Comparison of ENCODE assay signal across 12 cellular contexts in the genomic region with DNA sequence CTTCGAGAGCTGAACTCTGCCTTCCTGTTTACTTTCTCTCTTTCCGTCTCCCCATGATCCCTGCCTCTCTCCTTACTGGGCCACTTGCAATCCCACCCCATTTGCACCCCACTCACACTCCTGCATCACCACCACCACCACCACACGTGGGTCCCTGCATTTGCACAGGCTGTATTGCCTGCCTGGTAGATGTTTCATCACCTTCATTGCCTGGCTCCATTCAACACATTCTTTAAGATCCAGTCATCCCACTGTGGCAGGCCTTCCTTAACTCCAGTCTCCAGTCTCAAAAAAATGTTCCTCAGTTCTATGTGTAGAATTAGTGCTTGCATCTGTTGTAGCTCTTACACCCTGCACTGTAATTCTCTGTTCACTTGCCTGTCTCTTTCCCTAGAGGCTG. TPM values are rescaled to one million over a fixed set of nuclear protein-coding genes. Genes with fewer than 3 reads are reported as not detected.
A peak's percentile ranks its signal among the peaks of the same experiment; 100 is the strongest.
DNase-seq lines count a peak whose midpoint lies in the region; ATAC-seq and TF ChIP-seq lines count a peak whose summit lies in the region.
"Had no signal": no experiment of that assay in that cellular context is flagged by ENCODE, and none has a peak within 500 bp of the region (broad histone marks: within the 10 kb centered on the region; RNA-seq: fewer than 3 reads in every experiment).

No MANE protein-coding gene starts in this region.

- H3K18ac ChIP-seq in IMR-90 (ENCODE audit: low read depth, low read length) (no peak overlapping the region), mesendoderm (ENCODE audit: low read length) (no peak overlapping the region)

- no peak overlapping the region for H4K8ac ChIP-seq in IMR-90 (ENCODE audit: low read depth in 2 of 2, low read length in 2 of 2)
- H4K8ac ChIP-seq in mesendoderm (ENCODE audit: low read depth, low read length): no peak overlapping the region

- H3K79me1 ChIP-seq in IMR-90 (ENCODE audit: low read depth in 1 of 2, low read length in 2 of 2): no peaks in the 10 kb centered on the region
- no peaks in the 10 kb centered on the region for H3K79me1 ChIP-seq in mesendoderm (ENCODE audit: low read length)

- BruUV-seq in IMR-90 (replicated peaks; lab: Mats Ljungman, UMichigan): no TSS peak

- H3K36me3 Mint-ChIP-seq in type B pancreatic cell: no peaks in the 10 kb centered on the region

- TF ChIP-seq POLR2A in IMR-90 (IDR thresholded peaks at IDR 0.05; ENCODE audit: low read depth, low read length): no peak
- TF ChIP-seq POLR2A in uterus (IDR thresholded peaks at IDR 0.05): no peak

- DNase-seq in AG08396 (ENCODE audit: low spot score) (peak; percentile 76), IMR-90 (peak; percentile 87), cardiac fibroblast (ENCODE audit: low read depth in 2 of 2) (peak; percentile 82 to 89), mesendoderm (peak; percentile 78), tibial artery (no peak), hypothalamus (lab: John Stamatoyannopoulos, UW) (no peak), type B pancreatic cell (ENCODE audit: extremely low spot score, unreplicated experiment) (no peak), uterus (no peak)
- DNase-seq: C1 segment of cervical spinal cord; central memory CD4-positive, alpha-beta T cell; lower lobe of right lung; stimulated activated CD4-positive, alpha-beta T cell treated with anti-CD3 and anti-CD28 coated beads, Interleukin-4, amount 100 ng/mL, for 4 hours had no signal

- no peak overlapping the region for H3K27ac ChIP-seq in IMR-90 (ENCODE audit: insufficient read depth, low read length)
- H3K27ac ChIP-seq in mesendoderm (ENCODE audit: low read depth, low read length): no peak overlapping the region
- H3K27ac ChIP-seq in tibial artery: no peak overlapping the region
- no peak overlapping the region for H3K27ac ChIP-seq in uterus
- H3K27ac ChIP-seq: lower lobe of right lung had no signal

- H2BK5ac ChIP-seq in IMR-90 (ENCODE audit: low read depth, low read length, poor library complexity, severe bottlenecking): no peak overlapping the region
- H2BK5ac ChIP-seq in mesendoderm (ENCODE audit: low read length): no peak overlapping the region

- no peak for TF ChIP-seq CTCF in IMR-90 (conservative IDR thresholded peaks at IDR 0.05; ENCODE audit: low read depth, low read length)
- TF ChIP-seq CTCF in cardiac fibroblast (IDR thresholded peaks at IDR 0.05; ENCODE audit: low read depth, low read length): no peak
- no peak for TF ChIP-seq CTCF in tibial artery (IDR thresholded peaks at IDR 0.05)
- no peak for TF ChIP-seq CTCF in type B pancreatic cell (conservative IDR thresholded peaks at IDR 0.05)
- no peak for TF ChIP-seq CTCF in uterus (IDR thresholded peaks at IDR 0.05)

- CTCF ChIA-PET in IMR-90 (lab: Yijun Ruan, JAX): interaction anchor here (0.6 kb wide), 1 partner anchor 20 kb away, joined by 10 read pairs; no protein-coding TSS in a partner anchor

- no peaks in the 10 kb centered on the region for H3K9me1 ChIP-seq in IMR-90 (ENCODE audit: insufficient read depth, low read length)

- peaks cover 4% of the 10 kb centered on the region for H3K9me3 Mint-ChIP-seq in type B pancreatic cell

- TF ChIP-seq RAD21 in IMR-90 (IDR thresholded peaks at IDR 0.05; ENCODE audit: low read length): no peak

- H3K27me3 ChIP-seq in IMR-90 (ENCODE audit: control insufficient read depth, insufficient read depth, low read length): no peaks in the 10 kb centered on the region
- no peaks in the 10 kb centered on the region for H3K27me3 ChIP-seq in mesendoderm (ENCODE audit: insufficient read depth, low read length, poor library complexity)
- no peaks in the 10 kb centered on the region for H3K27me3 ChIP-seq in tibial artery
- no peaks in the 10 kb centered on the region for H3K27me3 ChIP-seq in uterus

- in situ Hi-C loops in IMR-90 (cut with MboI; ENCODE audit: low sequenced_read_pairs): no loop called here

- H2AK9ac ChIP-seq in IMR-90 (replicated peaks; ENCODE audit: low read depth, low read length, poor library complexity): no peak overlapping the region

- H2BK15ac ChIP-seq in IMR-90 (ENCODE audit: low read depth, low read length) (no peak overlapping the region), mesendoderm (replicated peaks; ENCODE audit: low read depth) (no peak overlapping the region)

- H2AFZ ChIP-seq in IMR-90 (replicated peaks; ENCODE audit: low read length, poor library complexity): peak overlapping the region; percentile 54

- H3K14ac ChIP-seq in IMR-90 (replicated peaks; ENCODE audit: low read depth, low read length): no peak overlapping the region

- H3K23ac ChIP-seq in IMR-90 (ENCODE audit: low read depth, low read length) (no peak overlapping the region), mesendoderm (ENCODE audit: low read length) (no peak overlapping the region)

- no peak overlapping the region for H3K4me3 Mint-ChIP-seq in type B pancreatic cell

- WGBS in IMR-90 (ENCODE audit: extremely low coverage in 2 of 2, insufficient read length in 1 of 2), 2 experiments: 50% methylated on average over 2 of the region's 3 CpGs; no CpG with 5 or more reads in 1 of the 2 experiments
- no CpG with 5 or more reads among the region's 3 CpGs for WGBS in mesendoderm (ENCODE audit: extremely low coverage, insufficient coverage, low lambda C conversion rate)

- H3K27me3 Mint-ChIP-seq in type B pancreatic cell: no peaks in the 10 kb centered on the region

- peaks cover 2% of the 10 kb centered on the region; the same call in 1 of the 2 replicates for H3K4me1 ChIP-seq in IMR-90 (ENCODE audit: control insufficient read depth, insufficient read depth, low read length)
- H3K4me1 ChIP-seq in mesendoderm (ENCODE audit: control insufficient read depth, low read depth, low read length): no peaks in the 10 kb centered on the region
- no peaks in the 10 kb centered on the region for H3K4me1 ChIP-seq in tibial artery
- H3K4me1 ChIP-seq in uterus: no peaks in the 10 kb centered on the region
- H3K4me1 ChIP-seq: lower lobe of right lung had no signal

- dilution Hi-C loops in IMR-90 (cut with HindIII; ENCODE audit: low sequenced_read_pairs, unreplicated experiment): no loop called here

- H4K5ac ChIP-seq in IMR-90 (ENCODE audit: low read depth, low read length): no peak overlapping the region
- no peak overlapping the region for H4K5ac ChIP-seq in mesendoderm (ENCODE audit: low read length)

- H3K4me1 Mint-ChIP-seq in type B pancreatic cell (ENCODE audit: unreplicated experiment): peaks cover 40% of the 10 kb centered on the region

- H3K56ac ChIP-seq in IMR-90 (ENCODE audit: extremely low read depth, insufficient read depth, low read length) (no peak overlapping the region), mesendoderm (ENCODE audit: low read length) (no peak overlapping the region)

- H3K4ac ChIP-seq in IMR-90 (ENCODE audit: low read depth, low read length) (no peak overlapping the region), mesendoderm (ENCODE audit: low read depth, low read length) (no peak overlapping the region)

- H3K9me3 ChIP-seq in IMR-90 (ENCODE audit: control insufficient read depth, insufficient read depth, low read length) (no peaks in the 10 kb centered on the region), tibial artery (no peaks in the 10 kb centered on the region), uterus (no peaks in the 10 kb centered on the region)
- H3K9me3 ChIP-seq: lower lobe of right lung had no signal

- no peaks in the 10 kb centered on the region for H3K79me2 ChIP-seq in mesendoderm (ENCODE audit: control insufficient read depth, insufficient read depth, low read length)

- no peak overlapping the region for H2BK120ac ChIP-seq in IMR-90 (ENCODE audit: low read depth, low read length)
- H2BK120ac ChIP-seq in mesendoderm (ENCODE audit: low read depth, low read length): no peak overlapping the region

- H2AK5ac ChIP-seq in IMR-90 (ENCODE audit: low read depth, low read length): no peak overlapping the region
- H2AK5ac ChIP-seq in mesendoderm (ENCODE audit: low read length): no peak overlapping the region

- H4K91ac ChIP-seq in IMR-90 (ENCODE audit: insufficient read depth, low read depth, low read length): peak overlapping the region; percentile 9; the same call in 1 of the 2 replicates

- H4K20me1 ChIP-seq in IMR-90 (ENCODE audit: insufficient read depth, low read length): no peaks in the 10 kb centered on the region

- no peak overlapping the region for H3K4me2 ChIP-seq in IMR-90 (ENCODE audit: low read depth, low read length)
- H3K4me2 ChIP-seq in mesendoderm (ENCODE audit: low read length): no peak overlapping the region

- H3K9ac ChIP-seq in IMR-90 (ENCODE audit: low read depth, low read length): no peak overlapping the region
- no peak overlapping the region for H3K9ac ChIP-seq in mesendoderm (ENCODE audit: low read length)

- POLR2A ChIA-PET in IMR-90 (lab: Charles Lee; ENCODE audit: unreplicated experiment): no interaction called here

- H3K4me3 ChIP-seq in IMR-90 (ENCODE audit: insufficient read depth, low read depth, low read length) (no peak overlapping the region), cardiac fibroblast (replicated peaks in 1 of 2; ENCODE audit: low read depth in 2 of 2, low read length in 2 of 2) (no peak overlapping the region), mesendoderm (ENCODE audit: low read length) (no peak overlapping the region), tibial artery (no peak overlapping the region), uterus (no peak overlapping the region)
- H3K4me3 ChIP-seq: lower lobe of right lung had no signal

- no peak overlapping the region for H3K27ac Mint-ChIP-seq in type B pancreatic cell

- peak; percentile 91 for ATAC-seq in IMR-90 (ENCODE audit: low read depth)

- no peak overlapping the region for H2BK20ac ChIP-seq in IMR-90 (ENCODE audit: low read depth, low read length)

- H3K36me3 ChIP-seq in IMR-90 (ENCODE audit: control insufficient read depth, insufficient read depth, low read length) (no peaks in the 10 kb centered on the region), mesendoderm (ENCODE audit: control insufficient read depth, insufficient read depth, low read length) (no peaks in the 10 kb centered on the region), tibial artery (no peaks in the 10 kb centered on the region), uterus (no peaks in the 10 kb centered on the region)
- H3K36me3 ChIP-seq: lower lobe of right lung had no signal

- intact Hi-C loops in IMR-90 (cut with micrococcal nuclease) (no loop called here), tibial artery (cut with DNase I; ENCODE audit: low total_unique reads) (no loop called here), uterus (cut with DNase I; ENCODE audit: low total_unique reads) (no loop called here)

TF ChIP-seq in IMR-90, 13 proteins besides CTCF, POLR2A, EP300 and RAD21 (continues in another document):
- TF ChIP-seq FOS (IDR thresholded peaks at IDR 0.05; ENCODE audit: low read depth, low read length) (peak; percentile 71), CEBPB (IDR thresholded peaks at IDR 0.05; ENCODE audit: low read depth, low read length) (peak; percentile 84), MAZ (IDR thresholded peaks at IDR 0.05; ENCODE audit: borderline replicate concordance, low read depth, low read length) (no peak)

RNA-seq across cellular contexts. Expression of a gene that starts 13.9 kb away (rescaled TPM):
- total RNA-seq in IMR-90 (2012; rRNA removed) (under 0.01 and 0.18 TPM in 2 replicates), type B pancreatic cell (ENCODE audit: low replicate concordance) (2.4 and 2.5 TPM in 2 replicates), uterus (100 to 1,000 TPM in 3 of 4 donors, 10 to 100 TPM in 1; 27.5 to 192 (median 147) TPM)
- polyA plus RNA-seq in IMR-90 (2012; rRNA removed): 0.15 TPM in 1 of 2 replicates, not detected in the other
- not detected in 2 replicates for polyA plus RNA-seq in IMR-90 (2012; cell fraction: cytosol; rRNA removed)
- 0.07 TPM in 1 of 2 replicates, not detected in the other for polyA plus RNA-seq in IMR-90 (2012; cell fraction: nucleus; rRNA removed; ENCODE audit: low replicate concordance)
- 0.01 TPM for polyA plus RNA-seq in mesendoderm (2013, experiment 1 of 2)
- 0.03 TPM for polyA plus RNA-seq in mesendoderm (2013, experiment 2 of 2)

Comparison
In these comparisons a context has a peak if more than half of its experiments do, and no peak if none do; other contexts are left out.
1. DNase-seq: peak in AG08396 (single experiment), IMR-90 (single experiment), cardiac fibroblast (2 of 2) and mesendoderm (single experiment); none in tibial artery (0 of 2), hypothalamus (0 of 51), type B pancreatic cell (single experiment) and uterus (0 of 2).